ENCODE assay signal across 8 cellular contexts in the genomic region with DNA sequence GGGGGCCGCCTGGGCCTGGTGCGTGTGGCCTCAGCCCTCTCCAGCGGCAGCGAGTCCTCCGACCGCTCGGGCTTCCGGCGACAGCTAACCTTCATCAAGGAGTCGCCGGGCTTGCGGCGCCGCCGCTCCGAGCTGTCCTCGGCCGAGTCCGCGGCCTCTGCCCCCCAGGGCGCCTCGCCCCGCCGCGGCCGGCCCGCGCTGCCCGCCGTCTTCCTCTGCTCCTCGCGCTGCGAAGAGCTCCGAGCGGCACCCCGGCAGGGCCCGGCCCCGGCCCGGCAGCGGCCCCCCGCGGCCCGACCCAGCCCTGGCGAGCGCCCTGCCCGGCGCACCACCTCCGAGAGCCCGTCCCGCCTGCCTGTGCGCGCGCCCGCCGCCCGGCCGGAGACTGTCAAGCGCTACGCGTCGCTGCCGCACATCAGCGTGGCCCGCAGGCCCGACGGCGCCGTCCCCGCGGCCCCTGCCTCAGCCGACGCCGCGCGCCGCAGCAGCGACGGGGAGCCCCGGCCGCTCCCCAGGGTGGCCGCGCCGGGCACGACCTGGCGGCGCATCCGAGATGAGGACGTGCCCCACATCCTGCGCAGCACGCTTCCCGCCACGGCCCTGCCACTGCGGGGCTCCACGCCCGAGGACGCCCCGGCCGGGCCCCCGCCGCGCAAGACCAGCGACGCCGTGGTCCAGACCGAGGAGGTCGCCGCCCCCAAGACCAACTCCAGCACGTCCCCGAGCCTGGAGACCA. TPM values are rescaled to one million over a fixed set of nuclear protein-coding genes. Genes with fewer than 3 reads are reported as not detected.
DNase-seq lines count a peak whose midpoint lies in the region; ATAC-seq, FAIRE-seq and TF ChIP-seq lines count a peak whose summit lies in the region.

No MANE protein-coding gene starts in this region.

- CTCF ChIA-PET in naive thymus-derived CD4-positive, alpha-beta T cell (lab: Charles Lee), result no interaction called here

- H3K9me3 ChIP-seq in HUES64 (ENCODE audit: insufficient read depth, low read depth, low read length) (no peaks in the 10 kb centered on the region), breast epithelium (no peaks in the 10 kb centered on the region)
- H3K9me3 ChIP-seq in naive thymus-derived CD4-positive, alpha-beta T cell (ENCODE audit: control insufficient read depth in 2 of 3, low read length in 3 of 3), result no peaks in the 10 kb centered on the region

- TF ChIP-seq POLR2A in breast epithelium (IDR thresholded peaks at IDR 0.05), result no peak

- H3K27ac ChIP-seq in HUES64 (ENCODE audit: low read depth, low read length) (no peak overlapping the region), breast epithelium (no peak overlapping the region)
- H3K27ac ChIP-seq in naive thymus-derived CD4-positive, alpha-beta T cell (ENCODE audit: low read depth, low read length), result no peak overlapping the region

- TF ChIP-seq CTCF in AG10803 (conservative IDR thresholded peaks at IDR 0.05; ENCODE audit: low read length) (no peak), breast epithelium (IDR thresholded peaks at IDR 0.05) (no peak), D721Med (IDR thresholded peaks at IDR 0.05; ENCODE audit: insufficient read depth, missing control alignments) (no peak)

- peak overlapping the region; percentile 44; the same call in 1 of the 2 replicates for H3K4me3 ChIP-seq in AG10803 (ENCODE audit: low read length)
- H3K4me3 ChIP-seq in HUES64 (ENCODE audit: low read length), result 0 out of 2 replicates have a peak overlapping the region, but pooled peaks have one; percentile 10
- H3K4me3 ChIP-seq in breast epithelium, result peak overlapping the region; percentile 29 to 69 (median 49)
- H3K4me3 ChIP-seq in naive thymus-derived CD4-positive, alpha-beta T cell (ENCODE audit: low read length), result no peak overlapping the region

- peaks cover 0 to 16% (median 0%) of the 10 kb centered on the region in 5 donors for H3K27me3 Mint-ChIP-seq in naive thymus-derived CD4-positive, alpha-beta T cell

- H3K9ac ChIP-seq in HUES64 (ENCODE audit: low read depth, low read length), result no peak overlapping the region

- POLR2A ChIA-PET in naive thymus-derived CD4-positive, alpha-beta T cell (lab: Charles Lee), result interaction anchor here (0.9 to 1.2 kb wide), 2 partner anchors 8 to 9 kb away, joined by 3 read pairs; no protein-coding TSS in a partner anchor

- peaks cover 0 to 14% (median 12%) of the 10 kb centered on the region in 7 donors for H3K4me1 Mint-ChIP-seq in naive thymus-derived CD4-positive, alpha-beta T cell

- H3K36me3 ChIP-seq in HUES64 (ENCODE audit: insufficient read depth, low read length), result no peaks in the 10 kb centered on the region
- no peaks in the 10 kb centered on the region for H3K36me3 ChIP-seq in breast epithelium
- peaks cover 0 to 3% (median 0%) of the 10 kb centered on the region in 3 experiments for H3K36me3 ChIP-seq in naive thymus-derived CD4-positive, alpha-beta T cell (ENCODE audit: control insufficient read depth in 2 of 3, insufficient read depth in 3 of 3, low read length in 3 of 3)

- DNase-seq in AG10803 (ENCODE audit: low read depth) (no peak), breast epithelium (ENCODE audit: low spot score in 2 of 2) (no peak), D721Med (ENCODE audit: insufficient read length, low spot score) (no peak), medulla oblongata (ENCODE audit: extremely low spot score) (no peak), NCI-H146 treated with DMSO at 0.1 percent for 48 hours (lab: John Stamatoyannopoulos, UW; ENCODE audit: unreplicated experiment) (no peak)
- peak in 4 of 9 donors; percentile 22 to 50 (median 35) for DNase-seq in naive thymus-derived CD4-positive, alpha-beta T cell

- intact Hi-C loops in breast epithelium (cut with DNase I; ENCODE audit: low total_unique reads), result no loop called here
- intact Hi-C loops in naive thymus-derived CD4-positive, alpha-beta T cell (cut with micrococcal nuclease), result loop anchor here in 1 of 2 donors (5.0 kb wide), 1 partner anchor 288 kb away; no protein-coding TSS in a partner anchor

- peak overlapping the region in 3 of 10 donors; percentile 13 to 87 (median 74) for H3K4me3 Mint-ChIP-seq in naive thymus-derived CD4-positive, alpha-beta T cell

- WGBS in HUES64, result 5% methylated on average over 109 of the region's 109 CpGs

- no peaks in the 10 kb centered on the region for H3K9me3 Mint-ChIP-seq in naive thymus-derived CD4-positive, alpha-beta T cell

- H3K27me3 ChIP-seq in HUES64 (ENCODE audit: insufficient read depth, low read length), result peaks cover 90% of the 10 kb centered on the region
- peaks cover 28 to 69% of the 10 kb centered on the region in 2 donors for H3K27me3 ChIP-seq in breast epithelium
- peaks cover 0 to 6% of the 10 kb centered on the region in 2 donors for H3K27me3 ChIP-seq in naive thymus-derived CD4-positive, alpha-beta T cell (ENCODE audit: control insufficient read depth in 2 of 2, insufficient read depth in 2 of 2, low read length in 2 of 2)

- H3K4me1 ChIP-seq in HUES64 (ENCODE audit: insufficient read depth, low read length) (0 out of 2 replicates have a peak, but pooled peaks cover 3% of the 10 kb centered on the region), breast epithelium (peaks cover 34 to 38% of the 10 kb centered on the region in 2 donors)
- H3K4me1 ChIP-seq in naive thymus-derived CD4-positive, alpha-beta T cell (ENCODE audit: control insufficient read depth in 2 of 2, insufficient read depth in 2 of 2, low read length in 2 of 2), result peaks cover 19 to 30% of the 10 kb centered on the region in 2 donors

- no peak overlapping the region for H3K27ac Mint-ChIP-seq in naive thymus-derived CD4-positive, alpha-beta T cell

- no peaks in the 10 kb centered on the region for H3K36me3 Mint-ChIP-seq in naive thymus-derived CD4-positive, alpha-beta T cell

- no peak for FAIRE-seq in D721Med (lab: Jason Lieb, UNC)

- ATAC-seq in naive thymus-derived CD4-positive, alpha-beta T cell, result peak; percentile 36
- ATAC-seq in HG03135 (IDR thresholded peaks at IDR 0.05; ENCODE audit: unreplicated experiment), result no peak

RNA-seq across cellular contexts. Expression of a gene that starts 9.6 kb away (rescaled TPM):
- polyA plus RNA-seq in HUES64 (2013, experiment 1 of 2), result 31.0 TPM
- 31.1 TPM for polyA plus RNA-seq in HUES64 (2013, experiment 2 of 2)
- total RNA-seq in breast epithelium, result 10 to 100 TPM; 27.7 to 32.8 (median 28.7) TPM
- total RNA-seq in naive thymus-derived CD4-positive, alpha-beta T cell, result 10 to 100 TPM; 24.2 to 64.5 (median 44.6) TPM
- 10 to 100 TPM; 43.6 to 69.8 TPM for polyA plus RNA-seq in naive thymus-derived CD4-positive, alpha-beta T cell

RNA-seq across cellular contexts. Expression of a gene that starts 19.4 kb away (rescaled TPM):
- 1.5 TPM for polyA plus RNA-seq in HUES64 (2013, experiment 1 of 2)
- 1.8 TPM for polyA plus RNA-seq in HUES64 (2013, experiment 2 of 2)
- total RNA-seq in breast epithelium, result under 1 TPM; under 0.01 to 0.29 (median 0.16) TPM
- total RNA-seq in naive thymus-derived CD4-positive, alpha-beta T cell, result under 1 TPM; 0.05 to 0.24 (median 0.10) TPM
- polyA plus RNA-seq in naive thymus-derived CD4-positive, alpha-beta T cell, result under 1 TPM; 0.01 to 0.05 TPM

RNA-seq across cellular contexts. Expression of a gene that starts 20.8 kb away (rescaled TPM):
- polyA plus RNA-seq in HUES64 (2013, experiment 1 of 2), result 2.5 TPM
- polyA plus RNA-seq in HUES64 (2013, experiment 2 of 2), result 5.3 TPM
- total RNA-seq in breast epithelium, result 1 to 10 TPM; 2.2 to 10.0 (median 5.9) TPM
- 10 to 100 TPM in 1 of 5 experiments, 1 to 10 TPM in 3, under 1 TPM in 1; 0.87 to 10.8 (median 7.8) TPM for total RNA-seq in naive thymus-derived CD4-positive, alpha-beta T cell
- under 1 TPM; 0.64 to 0.72 TPM for polyA plus RNA-seq in naive thymus-derived CD4-positive, alpha-beta T cell

RNA-seq across cellular contexts. Expression of a gene that starts 21.6 kb away (rescaled TPM):
- 5.8 TPM for polyA plus RNA-seq in HUES64 (2013, experiment 1 of 2)
- 8.1 TPM for polyA plus RNA-seq in HUES64 (2013, experiment 2 of 2)
- total RNA-seq in breast epithelium, result 10 to 100 TPM in 2 of 3 donors, 1 to 10 TPM in 1; 4.3 to 17.4 (median 11.0) TPM
- 1 to 10 TPM; 1.6 to 5.3 (median 4.4) TPM for total RNA-seq in naive thymus-derived CD4-positive, alpha-beta T cell
- polyA plus RNA-seq in naive thymus-derived CD4-positive, alpha-beta T cell, result 1 to 10 TPM; 5.6 to 7.2 TPM

RNA-seq across cellular contexts. Expression of a gene that starts 31.2 kb away (rescaled TPM):
- polyA plus RNA-seq in HUES64 (2013, experiment 1 of 2), result 1,974 TPM
- 1,812 TPM for polyA plus RNA-seq in HUES64 (2013, experiment 2 of 2)
- total RNA-seq in breast epithelium, result 1,000 to 10,000 TPM; 2,978 to 3,238 (median 2,982) TPM
- total RNA-seq in naive thymus-derived CD4-positive, alpha-beta T cell, result 1,000 to 10,000 TPM; 1,300 to 2,097 (median 2,012) TPM
- 1,000 to 10,000 TPM; 3,657 to 3,761 TPM for polyA plus RNA-seq in naive thymus-derived CD4-positive, alpha-beta T cell
